Comparison of ENCODE assay signal across 1 cellular context in genomic region chr5:69295088-69295754, GRCh38.
TF ChIP-seq lines count a peak whose summit lies in the region.

No MANE protein-coding gene starts in this region.

TF ChIP-seq in K562, 482 proteins besides CTCF, POLR2A, EP300 and RAD21 (continued from another document):
- TF ChIP-seq PURB (CRISPR knock-in tag; IDR thresholded peaks at IDR 0.05; ENCODE audit: low read depth) (no peak), TFAM (CRISPR knock-in tag; conservative IDR thresholded peaks at IDR 0.05) (no peak), FOXJ3 (CRISPR knock-in tag; IDR thresholded peaks at IDR 0.05) (no peak), NFE2 (IDR thresholded peaks at IDR 0.05; ENCODE audit: low read depth) (peak; percentile 46; the same call in 1 of the 2 replicates), C11orf30 (IDR thresholded peaks at IDR 0.05; ENCODE audit: low read depth) (0 out of 2 replicates have a peak, but pooled peaks have one; percentile 32), ZBTB43 (CRISPR knock-in tag; IDR thresholded peaks at IDR 0.05) (no peak), MAFG (tag; conservative IDR thresholded peaks at IDR 0.05) (peak; percentile 26; the same call in 1 of the 2 replicates), ZNF316 (IDR thresholded peaks at IDR 0.05) (peak; percentile 39; the same call in 1 of the 2 replicates), E4F1 (CRISPR knock-in tag; IDR thresholded peaks at IDR 0.05; ENCODE audit: borderline replicate concordance) (no peak), SMAD3 (CRISPR knock-in tag; conservative IDR thresholded peaks at IDR 0.05) (no peak)
TF ChIP-seq in K562: peak in this region for 6.
